ENCODE assay signal across 1 cellular context in the genomic region with DNA sequence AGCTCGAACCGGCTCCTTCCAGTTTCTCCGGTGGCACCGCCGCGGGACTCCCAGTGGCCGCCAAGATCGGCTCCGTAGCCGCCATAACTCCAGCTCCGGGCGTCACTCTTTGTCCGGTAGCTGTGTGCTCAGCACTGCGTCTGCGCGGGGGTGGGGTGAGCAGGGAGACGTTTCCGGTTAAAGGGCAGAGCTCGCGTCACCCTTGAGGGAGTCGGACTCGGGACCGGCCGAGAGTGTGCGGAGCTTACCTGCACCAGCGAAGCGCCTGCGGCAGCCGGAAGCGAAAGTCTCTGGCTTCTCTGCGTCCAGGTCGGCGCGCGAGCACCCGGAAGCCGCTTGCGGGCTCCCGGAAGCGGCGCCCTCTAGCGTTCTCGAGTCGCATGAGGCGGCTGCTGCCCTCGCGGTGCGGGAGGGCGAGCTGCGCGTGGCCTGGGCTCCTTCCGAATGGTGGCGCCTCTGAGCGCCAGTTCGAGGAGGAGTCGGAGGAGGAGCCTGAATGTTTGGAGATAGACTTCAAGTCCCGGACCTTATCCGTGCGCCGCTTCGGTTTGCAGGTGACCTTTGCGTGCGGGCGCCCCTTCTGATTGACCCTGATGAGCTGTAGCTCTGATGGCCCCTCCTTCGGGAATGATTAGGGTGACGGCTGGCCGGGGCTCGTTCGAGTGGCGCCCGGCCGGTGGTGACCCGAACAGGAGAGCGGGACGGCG.
TF ChIP-seq lines count a peak whose summit lies in the region.

A gene (minus strand): TSS at position 303 of the 707 bp plus-strand sequence. CDS start 218 bp downstream, at position 85.

TF ChIP-seq in GM12878, 131 proteins besides CTCF, POLR2A, EP300 and RAD21 (continued from another document):
- TF ChIP-seq, protein P1, sequence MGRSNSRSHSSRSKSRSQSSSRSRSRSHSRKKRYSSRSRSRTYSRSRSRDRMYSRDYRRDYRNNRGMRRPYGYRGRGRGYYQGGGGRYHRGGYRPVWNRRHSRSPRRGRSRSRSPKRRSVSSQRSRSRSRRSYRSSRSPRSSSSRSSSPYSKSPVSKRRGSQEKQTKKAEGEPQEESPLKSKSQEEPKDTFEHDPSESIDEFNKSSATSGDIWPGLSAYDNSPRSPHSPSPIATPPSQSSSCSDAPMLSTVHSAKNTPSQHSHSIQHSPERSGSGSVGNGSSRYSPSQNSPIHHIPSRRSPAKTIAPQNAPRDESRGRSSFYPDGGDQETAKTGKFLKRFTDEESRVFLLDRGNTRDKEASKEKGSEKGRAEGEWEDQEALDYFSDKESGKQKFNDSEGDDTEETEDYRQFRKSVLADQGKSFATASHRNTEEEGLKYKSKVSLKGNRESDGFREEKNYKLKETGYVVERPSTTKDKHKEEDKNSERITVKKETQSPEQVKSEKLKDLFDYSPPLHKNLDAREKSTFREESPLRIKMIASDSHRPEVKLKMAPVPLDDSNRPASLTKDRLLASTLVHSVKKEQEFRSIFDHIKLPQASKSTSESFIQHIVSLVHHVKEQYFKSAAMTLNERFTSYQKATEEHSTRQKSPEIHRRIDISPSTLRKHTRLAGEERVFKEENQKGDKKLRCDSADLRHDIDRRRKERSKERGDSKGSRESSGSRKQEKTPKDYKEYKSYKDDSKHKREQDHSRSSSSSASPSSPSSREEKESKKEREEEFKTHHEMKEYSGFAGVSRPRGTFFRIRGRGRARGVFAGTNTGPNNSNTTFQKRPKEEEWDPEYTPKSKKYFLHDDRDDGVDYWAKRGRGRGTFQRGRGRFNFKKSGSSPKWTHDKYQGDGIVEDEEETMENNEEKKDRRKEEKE (IDR thresholded peaks at IDR 0.05), result no peak
- peak; percentile 89 for TF ChIP-seq ZNF207 (IDR thresholded peaks at IDR 0.05; ENCODE audit: borderline replicate concordance)
- no peak for TF ChIP-seq BCL11A (IDR thresholded peaks at IDR 0.05; ENCODE audit: low read depth, low read length)
- TF ChIP-seq RB1 (IDR thresholded peaks at IDR 0.05; ENCODE audit: borderline replicate concordance), result no peak; the same call in 1 of the 2 replicates
- TF ChIP-seq NR2F1 (conservative IDR thresholded peaks at IDR 0.05), result peak; percentile 87
- TF ChIP-seq, protein P2, sequence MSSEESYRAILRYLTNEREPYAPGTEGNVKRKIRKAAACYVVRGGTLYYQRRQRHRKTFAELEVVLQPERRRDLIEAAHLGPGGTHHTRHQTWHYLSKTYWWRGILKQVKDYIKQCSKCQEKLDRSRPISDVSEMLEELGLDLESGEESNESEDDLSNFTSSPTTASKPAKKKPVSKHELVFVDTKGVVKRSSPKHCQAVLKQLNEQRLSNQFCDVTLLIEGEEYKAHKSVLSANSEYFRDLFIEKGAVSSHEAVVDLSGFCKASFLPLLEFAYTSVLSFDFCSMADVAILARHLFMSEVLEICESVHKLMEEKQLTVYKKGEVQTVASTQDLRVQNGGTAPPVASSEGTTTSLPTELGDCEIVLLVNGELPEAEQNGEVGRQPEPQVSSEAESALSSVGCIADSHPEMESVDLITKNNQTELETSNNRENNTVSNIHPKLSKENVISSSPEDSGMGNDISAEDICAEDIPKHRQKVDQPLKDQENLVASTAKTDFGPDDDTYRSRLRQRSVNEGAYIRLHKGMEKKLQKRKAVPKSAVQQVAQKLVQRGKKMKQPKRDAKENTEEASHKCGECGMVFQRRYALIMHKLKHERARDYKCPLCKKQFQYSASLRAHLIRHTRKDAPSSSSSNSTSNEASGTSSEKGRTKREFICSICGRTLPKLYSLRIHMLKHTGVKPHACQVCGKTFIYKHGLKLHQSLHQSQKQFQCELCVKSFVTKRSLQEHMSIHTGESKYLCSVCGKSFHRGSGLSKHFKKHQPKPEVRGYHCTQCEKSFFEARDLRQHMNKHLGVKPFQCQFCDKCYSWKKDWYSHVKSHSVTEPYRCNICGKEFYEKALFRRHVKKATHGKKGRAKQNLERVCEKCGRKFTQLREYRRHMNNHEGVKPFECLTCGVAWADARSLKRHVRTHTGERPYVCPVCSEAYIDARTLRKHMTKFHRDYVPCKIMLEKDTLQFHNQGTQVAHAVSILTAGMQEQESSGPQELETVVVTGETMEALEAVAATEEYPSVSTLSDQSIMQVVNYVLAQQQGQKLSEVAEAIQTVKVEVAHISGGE (CRISPR knock-in tag; IDR thresholded peaks at IDR 0.05), result peak; percentile 88
- TF ChIP-seq NR2C1 (IDR thresholded peaks at IDR 0.05), result peak; percentile 87
- peak; percentile 74 for TF ChIP-seq RELA (IDR thresholded peaks at IDR 0.05; ENCODE audit: borderline replicate concordance, partially characterized antibody)
- TF ChIP-seq, protein P3, sequence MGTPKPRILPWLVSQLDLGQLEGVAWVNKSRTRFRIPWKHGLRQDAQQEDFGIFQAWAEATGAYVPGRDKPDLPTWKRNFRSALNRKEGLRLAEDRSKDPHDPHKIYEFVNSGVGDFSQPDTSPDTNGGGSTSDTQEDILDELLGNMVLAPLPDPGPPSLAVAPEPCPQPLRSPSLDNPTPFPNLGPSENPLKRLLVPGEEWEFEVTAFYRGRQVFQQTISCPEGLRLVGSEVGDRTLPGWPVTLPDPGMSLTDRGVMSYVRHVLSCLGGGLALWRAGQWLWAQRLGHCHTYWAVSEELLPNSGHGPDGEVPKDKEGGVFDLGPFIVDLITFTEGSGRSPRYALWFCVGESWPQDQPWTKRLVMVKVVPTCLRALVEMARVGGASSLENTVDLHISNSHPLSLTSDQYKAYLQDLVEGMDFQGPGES (IDR thresholded peaks at IDR 0.05), result no peak
- no peak for TF ChIP-seq WRNIP1 (IDR thresholded peaks at IDR 0.05; ENCODE audit: borderline replicate concordance, low read depth, low read length)
- TF ChIP-seq ZSCAN29 (IDR thresholded peaks at IDR 0.05), result 0 out of 2 replicates have a peak, but pooled peaks have one; percentile 52
- peak; percentile 85; the same call in 1 of the 2 replicates for TF ChIP-seq ESRRA (IDR thresholded peaks at IDR 0.05; ENCODE audit: low read length)
- no peak for TF ChIP-seq SUZ12 (IDR thresholded peaks at IDR 0.05; ENCODE audit: unreplicated experiment)
- TF ChIP-seq SUPT20H (IDR thresholded peaks at IDR 0.05; ENCODE audit: borderline replicate concordance, control insufficient read depth, low read depth, low read length), result no peak
- TF ChIP-seq ZNF24 (IDR thresholded peaks at IDR 0.05), result no peak
- 0 out of 2 replicates have a peak, but pooled peaks have one; percentile 57 for TF ChIP-seq FOXM1 (IDR thresholded peaks at IDR 0.05; ENCODE audit: low read depth, low read length)
- no peak for TF ChIP-seq NR2C2 (IDR thresholded peaks at IDR 0.05; ENCODE audit: borderline replicate concordance, control insufficient read depth, insufficient read length, low read depth)
- TF ChIP-seq POLR2AphosphoS2 (IDR thresholded peaks at IDR 0.05; ENCODE audit: low read depth, low read length), result peak; percentile 52
- peak; percentile 89 for TF ChIP-seq MYC (IDR thresholded peaks at IDR 0.05; ENCODE audit: insufficient read depth, insufficient read length, insufficient replicate concordance, low read length, severe bottlenecking)
- TF ChIP-seq BACH1 (IDR thresholded peaks at IDR 0.05; ENCODE audit: borderline replicate concordance), result peak; percentile 45
- TF ChIP-seq SRF (IDR thresholded peaks at IDR 0.05; ENCODE audit: low read depth in 2 of 2, low read length in 2 of 2), result peak in 1 of 2 experiments; percentile 83; a peak in 3 of 4 replicates
